9 cellular contexts compared by ENCODE assay signal in genomic region chr7:130352335-130353074, GRCh38. TPM values are rescaled to one million over a fixed set of nuclear protein-coding genes. Genes with fewer than 3 reads are reported as not detected.
DNase-seq lines count a peak whose midpoint lies in the region; ATAC-seq, FAIRE-seq and TF ChIP-seq lines count a peak whose summit lies in the region.
"Had no signal": no experiment of that assay in that cellular context is flagged by ENCODE, and none has a peak within 500 bp of the region (broad histone marks: within the 10 kb centered on the region; RNA-seq: fewer than 3 reads in every experiment).

No MANE protein-coding gene starts in this region.

- no peak overlapping the region for H3K9ac ChIP-seq in H1 (replicated peaks in 1 of 4; ENCODE audit: extremely low read depth in 1 of 4, low read depth in 3 of 4, low read length in 3 of 4)

- in situ Hi-C loops in Caki2 (cut with HindIII; ENCODE audit: low pct_unique_long_range_greater_than_20kb, low sequenced_read_pairs): no loop called here

- no peak overlapping the region for H2BK120ac ChIP-seq in H1 (replicated peaks; ENCODE audit: low read depth, low read length)

- peak overlapping the region; percentile 59; the same call in 1 of the 2 replicates for H4K8ac ChIP-seq in H1 (ENCODE audit: extremely low read depth, insufficient read depth, low read length)

- H3K14ac ChIP-seq in H1 (ENCODE audit: insufficient read length): no peak overlapping the region

- H3K27ac Mint-ChIP-seq in osteocyte (ENCODE audit: unreplicated experiment): peak overlapping the region; percentile 90

- H4K91ac ChIP-seq in H1 (replicated peaks; ENCODE audit: insufficient read length, low read length): no peak overlapping the region

- no peak for TF ChIP-seq POLR2A in H1 (IDR thresholded peaks at IDR 0.05; ENCODE audit: control extremely low read depth in 1 of 2, low read depth in 2 of 2, low read length in 2 of 2)

- 84% methylated on average over 15 of the region's 19 CpGs; no CpG with 5 or more reads in 1 of the 2 experiments for WGBS in H1 (ENCODE audit: extremely low coverage in 1 of 2, insufficient coverage in 1 of 2, insufficient read length in 1 of 2, insufficient replicate concordance in 2 of 2, low coverage in 1 of 2, low lambda C conversion rate in 2 of 2, missing lambda C conversion rate in 1 of 2), 2 experiments

- H3K79me1 ChIP-seq in H1 (ENCODE audit: low read depth, low read length): no peaks in the 10 kb centered on the region

- H2BK5ac ChIP-seq in H1 (ENCODE audit: low read depth, low read length): no peak overlapping the region

- H2BK12ac ChIP-seq in H1 (ENCODE audit: low read depth, low read length): 0 out of 2 replicates have a peak overlapping the region, but pooled peaks have one; percentile 68

- no peak for FAIRE-seq in H1 (lab: Jason Lieb, UNC)

- no peak overlapping the region for H2BK15ac ChIP-seq in H1 (ENCODE audit: low read length)

- H2BK20ac ChIP-seq in H1 (ENCODE audit: low read length): 0 out of 2 replicates have a peak overlapping the region, but pooled peaks have one; percentile 72

- H3K23ac ChIP-seq in H1 (ENCODE audit: insufficient read length): no peak overlapping the region

- CTCF ChIA-PET in H1 (lab: Charles Lee; ENCODE audit: partially characterized antibody): interaction anchor here (1.0 kb wide), 2 partner anchors 28 to 59 kb away, joined by 3 to 4 read pairs; partner anchors contain the start of gene CPA4

- ATAC-seq in GM18519 (IDR thresholded peaks at IDR 0.05; ENCODE audit: low FRiP score, unreplicated experiment) (no peak), GM19351 (IDR thresholded peaks at IDR 0.05; ENCODE audit: unreplicated experiment) (no peak)
- ATAC-seq: stimulated activated naive CD8-positive, alpha-beta T cell treated with anti-CD3 and anti-CD28 coated beads, Interleukin-15, amount 100 ng/mL, for 72 hours had no signal

- no peaks in the 10 kb centered on the region for H3K36me3 Mint-ChIP-seq in osteocyte (ENCODE audit: unreplicated experiment)

- H3K18ac ChIP-seq in H1 (ENCODE audit: extremely low read depth, low read length): no peak overlapping the region

- H3K56ac ChIP-seq in H1 (replicated peaks; ENCODE audit: insufficient read length, low read depth, low read length): no peak overlapping the region

- H3K4ac ChIP-seq in H1 (replicated peaks; ENCODE audit: insufficient read length, low read depth, low read length): no peak overlapping the region

- no peak for TF ChIP-seq EP300 in H1 (IDR thresholded peaks at IDR 0.05; ENCODE audit: borderline replicate concordance in 1 of 2, low read depth in 2 of 2, low read length in 2 of 2)

- H3K9me3 Mint-ChIP-seq in osteocyte (ENCODE audit: unreplicated experiment): no peaks in the 10 kb centered on the region
- H3K9me3 Mint-ChIP-seq: stimulated activated naive CD8-positive, alpha-beta T cell treated with anti-CD3 and anti-CD28 coated beads, Interleukin-15, amount 100 ng/mL, for 72 hours had no signal

- no peaks in the 10 kb centered on the region for H3K79me2 ChIP-seq in H1 (ENCODE audit: control insufficient read depth in 1 of 2, insufficient read depth in 2 of 2, low read length in 2 of 2)

- no peak overlapping the region for H3K4me2 ChIP-seq in H1 (ENCODE audit: insufficient read depth in 1 of 2, low read depth in 2 of 2, low read length in 2 of 2)

- peak; percentile 28 for DNase-seq in Caki2 (ENCODE audit: low read depth)
- DNase-seq in NCI-H2171 treated with DMSO at 0.1 percent for 48 hours (lab: John Stamatoyannopoulos, UW): peak; percentile 75
- no peak for DNase-seq in H1 (ENCODE audit: low read depth in 1 of 2, low spot score in 2 of 2)
- no peak for DNase-seq in osteocyte (ENCODE audit: extremely low spot score, unreplicated experiment)
- no peak for DNase-seq in BE2C
- no peak for DNase-seq in NOMO-1 treated with DMSO at 0.1 percent for 48 hours (lab: John Stamatoyannopoulos, UW; ENCODE audit: unreplicated experiment)
- DNase-seq: stimulated activated naive CD8-positive, alpha-beta T cell treated with anti-CD3 and anti-CD28 coated beads, Interleukin-15, amount 100 ng/mL, for 72 hours had no signal

- H3K4me1 ChIP-seq in H1 (replicated peaks in 1 of 4; ENCODE audit: control insufficient read depth in 3 of 4, insufficient read depth in 4 of 4, low read length in 3 of 4) (peaks cover 5 to 24% (median 17%) of the 10 kb centered on the region in 4 experiments), BE2C (no peaks in the 10 kb centered on the region; the same call in 1 of the 2 replicates)

- H3K4me3 Mint-ChIP-seq in osteocyte (ENCODE audit: unreplicated experiment): no peak overlapping the region

- TF ChIP-seq CTCF in H1 (IDR thresholded peaks at IDR 0.05; ENCODE audit: control extremely low read depth in 1 of 3, insufficient read depth in 1 of 3, low read depth in 1 of 3, low read length in 3 of 3): no peak
- no peak for TF ChIP-seq CTCF in osteocyte (IDR thresholded peaks at IDR 0.05)
- TF ChIP-seq CTCF in BE2C (IDR thresholded peaks at IDR 0.05; ENCODE audit: low read depth, low read length): no peak

- no peaks in the 10 kb centered on the region for H3K27me3 Mint-ChIP-seq in osteocyte (ENCODE audit: unreplicated experiment)
- H3K27me3 Mint-ChIP-seq: stimulated activated naive CD8-positive, alpha-beta T cell treated with anti-CD3 and anti-CD28 coated beads, Interleukin-15, amount 100 ng/mL, for 72 hours had no signal

- H4K20me1 ChIP-seq in H1 (replicated peaks in 1 of 2; ENCODE audit: control insufficient read depth in 1 of 2, insufficient read depth in 2 of 2, low read length in 2 of 2): no peaks in the 10 kb centered on the region

- no peak overlapping the region for H3K4me3 ChIP-seq in H1 (ENCODE audit: extremely low read depth in 1 of 4, insufficient read depth in 2 of 4, low read depth in 3 of 4, low read length in 4 of 4)
- no peak overlapping the region for H3K4me3 ChIP-seq in BE2C (ENCODE audit: low read depth, low read length)

- H3K23me2 ChIP-seq in H1 (ENCODE audit: low read depth, low read length): no peaks in the 10 kb centered on the region

- H3K4me1 Mint-ChIP-seq in osteocyte (ENCODE audit: unreplicated experiment): peaks cover 72% of the 10 kb centered on the region

- no peak overlapping the region for H2AK5ac ChIP-seq in H1 (ENCODE audit: low read depth, low read length)

- POLR2A ChIA-PET in H1 (lab: Charles Lee; ENCODE audit: partially characterized antibody): no interaction called here

- TF ChIP-seq RAD21 in H1 (IDR thresholded peaks at IDR 0.05 in 1 of 2, conservative IDR thresholded peaks at IDR 0.05 in 1 of 2; ENCODE audit: low read depth in 2 of 2, low read length in 2 of 2): no peak

- no peaks in the 10 kb centered on the region for H3K36me3 ChIP-seq in H1 (ENCODE audit: control insufficient read depth in 2 of 4, insufficient read depth in 4 of 4, low read length in 3 of 4)
- no peaks in the 10 kb centered on the region for H3K36me3 ChIP-seq in BE2C

- no peak overlapping the region; the same call in 1 of the 2 replicates for H2AFZ ChIP-seq in H1 (ENCODE audit: low read length)

- no peak overlapping the region for H3K27ac ChIP-seq in H1 (ENCODE audit: low read depth, low read length)

- H3K27me3 ChIP-seq in H1 (replicated peaks in 1 of 4; ENCODE audit: control insufficient read depth in 3 of 4, extremely low read depth in 1 of 4, insufficient read depth in 3 of 4, low read length in 3 of 4): no peaks in the 10 kb centered on the region
- no peaks in the 10 kb centered on the region for H3K27me3 ChIP-seq in BE2C

- H3K9me3 ChIP-seq in H1 (ENCODE audit: insufficient read depth in 2 of 2, low read depth in 1 of 2, low read length in 1 of 2) (no peaks in the 10 kb centered on the region), BE2C (no peaks in the 10 kb centered on the region)

- no peak overlapping the region for H4K5ac ChIP-seq in H1 (ENCODE audit: insufficient read length, low read depth, low read length)

RNA-seq across cellular contexts. Expression of gene CPA5, which starts 7.9 kb away (rescaled TPM):
- not detected in 2 replicates for total RNA-seq in Caki2 (2014; rRNA removed; shearing (Covaris generic); ENCODE audit: low replicate concordance)
- not detected in 2 replicates for total RNA-seq in H1 (2021; fragmentation: NEBNext Ultra II Directional; extraction: Animal tissue kit (Norgen Biotek cat#: 25700))
- polyA plus RNA-seq in H1 (2011; rRNA removed): 0.12 TPM in 1 of 2 replicates, not detected in the other
- not detected for polyA plus RNA-seq in H1 (2011; cell fraction: cytosol; rRNA removed)
- 0.20 TPM for polyA plus RNA-seq in H1 (2011; cell fraction: nucleus; rRNA removed)
- not detected in 4 replicates for polyA plus RNA-seq in H1 (2012, experiment 1 of 2)
- polyA plus RNA-seq in H1 (2012, experiment 2 of 2): not detected
- polyA plus RNA-seq in H1 (2013, experiment 1 of 2): not detected
- polyA plus RNA-seq in H1 (2013, experiment 2 of 2): not detected
- polyA minus RNA-seq in H1 (2011; rRNA and poly(A)+ RNA removed): not detected in 2 replicates
- not detected for polyA minus RNA-seq in H1 (2011; cell fraction: cytosol; rRNA and poly(A)+ RNA removed)
- not detected for polyA minus RNA-seq in H1 (2011; cell fraction: nucleus; rRNA and poly(A)+ RNA removed)
- total RNA-seq in osteocyte: 0.51 TPM in 1 of 2 replicates, not detected in the other
- polyA plus RNA-seq in BE2C (2012; ENCODE audit: insufficient read depth, insufficient read length, low read depth): not detected

RNA-seq across cellular contexts. Expression of gene CPA1, which starts 27.8 kb away (rescaled TPM):
- not detected in 2 replicates for total RNA-seq in Caki2 (2014; rRNA removed; shearing (Covaris generic); ENCODE audit: low replicate concordance)
- total RNA-seq in H1 (2021; fragmentation: NEBNext Ultra II Directional; extraction: Animal tissue kit (Norgen Biotek cat#: 25700)): not detected in 2 replicates
- 0.06 TPM in 1 of 2 replicates, not detected in the other for polyA plus RNA-seq in H1 (2011; rRNA removed)
- polyA plus RNA-seq in H1 (2011; cell fraction: cytosol; rRNA removed): not detected
- polyA plus RNA-seq in H1 (2011; cell fraction: nucleus; rRNA removed): not detected
- polyA plus RNA-seq in H1 (2012, experiment 1 of 2): not detected in 4 replicates
- not detected for polyA plus RNA-seq in H1 (2012, experiment 2 of 2)
- not detected for polyA plus RNA-seq in H1 (2013, experiment 1 of 2)
- polyA plus RNA-seq in H1 (2013, experiment 2 of 2): not detected
- polyA minus RNA-seq in H1 (2011; rRNA and poly(A)+ RNA removed): not detected in 2 replicates
- not detected for polyA minus RNA-seq in H1 (2011; cell fraction: cytosol; rRNA and poly(A)+ RNA removed)
- not detected for polyA minus RNA-seq in H1 (2011; cell fraction: nucleus; rRNA and poly(A)+ RNA removed)
- not detected in 2 replicates for total RNA-seq in osteocyte
- polyA plus RNA-seq in BE2C (2012; ENCODE audit: insufficient read depth, insufficient read length, low read depth): 0.68 TPM

RNA-seq across cellular contexts. Expression of gene CPA4, which starts 59.5 kb away (rescaled TPM):
- total RNA-seq in Caki2 (2014; rRNA removed; shearing (Covaris generic); ENCODE audit: low replicate concordance): 11.6 and 23.1 TPM in 2 replicates
- not detected in 2 replicates for total RNA-seq in H1 (2021; fragmentation: NEBNext Ultra II Directional; extraction: Animal tissue kit (Norgen Biotek cat#: 25700))
- 0.03 TPM in 1 of 2 replicates, not detected in the other for polyA plus RNA-seq in H1 (2011; rRNA removed)
- polyA plus RNA-seq in H1 (2011; cell fraction: cytosol; rRNA removed): not detected
- polyA plus RNA-seq in H1 (2011; cell fraction: nucleus; rRNA removed): 0.03 TPM
- 0.29 TPM in 1 of 4 replicates, not detected in the others for polyA plus RNA-seq in H1 (2012, experiment 1 of 2)
- not detected for polyA plus RNA-seq in H1 (2012, experiment 2 of 2)
- 0.08 TPM for polyA plus RNA-seq in H1 (2013, experiment 1 of 2)
- polyA plus RNA-seq in H1 (2013, experiment 2 of 2): 0.09 TPM
- not detected in 2 replicates for polyA minus RNA-seq in H1 (2011; rRNA and poly(A)+ RNA removed)
- not detected for polyA minus RNA-seq in H1 (2011; cell fraction: cytosol; rRNA and poly(A)+ RNA removed)
- polyA minus RNA-seq in H1 (2011; cell fraction: nucleus; rRNA and poly(A)+ RNA removed): not detected
- 23.6 and 24.7 TPM in 2 replicates for total RNA-seq in osteocyte
- not detected for polyA plus RNA-seq in BE2C (2012; ENCODE audit: insufficient read depth, insufficient read length, low read depth)

Comparison
In these comparisons a context has a peak if more than half of its experiments do, and no peak if none do; other contexts are left out.
1. DNase-seq: peak in Caki2 (single experiment) and NCI-H2171 treated with DMSO at 0.1 percent for 48 hours (single experiment); none in H1 (0 of 2), osteocyte (single experiment), BE2C (single experiment) and NOMO-1 treated with DMSO at 0.1 percent for 48 hours (single experiment).
2. RNA of gene CPA4, which starts 59.5 kb away (total RNA-seq): 23.6 to 24.7 TPM in osteocyte and 11.6 to 23.1 TPM in Caki2; not detected in H1; every median in the first group is over 10 times any median in the second.